Comparison of ENCODE assay signal across 1 cellular context in the genomic region with DNA sequence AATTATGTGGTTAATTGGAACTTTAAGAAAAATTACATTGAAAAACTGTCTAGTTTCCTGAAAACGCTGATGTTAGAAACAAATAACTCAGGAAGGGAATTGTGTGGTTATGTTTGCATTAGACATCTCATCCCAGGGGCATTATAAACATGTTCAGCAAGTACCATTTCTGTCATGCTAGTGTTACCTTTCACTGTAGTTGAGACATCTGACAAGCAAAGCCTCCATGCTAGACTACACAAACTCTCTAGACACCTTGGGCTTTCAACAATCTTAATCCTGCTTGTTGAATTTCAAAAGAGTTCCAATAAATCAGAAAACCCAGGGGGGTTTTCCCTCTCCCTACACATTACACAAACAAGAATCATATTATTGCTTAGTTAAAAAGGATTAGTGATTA.
TF ChIP-seq lines count a peak whose summit lies in the region.

No MANE protein-coding gene starts in this region.

TF ChIP-seq in A549, 52 proteins besides CTCF, POLR2A, EP300 and RAD21 (continued from another document):
- no peak for TF ChIP-seq GATA3 (IDR thresholded peaks at IDR 0.05; ENCODE audit: borderline replicate concordance)
- no peak for TF ChIP-seq MYC (IDR thresholded peaks at IDR 0.05; ENCODE audit: borderline replicate concordance, low read length)
- TF ChIP-seq JUN (IDR thresholded peaks at IDR 0.05): no peak
- no peak for TF ChIP-seq HDAC2 (IDR thresholded peaks at IDR 0.05)
- no peak for TF ChIP-seq NFE2L2 (conservative IDR thresholded peaks at IDR 0.05; ENCODE audit: low read length)
- TF ChIP-seq FOSL2 (IDR thresholded peaks at IDR 0.05): no peak
- no peak for TF ChIP-seq FOSL2 (CRISPR knock-in tag; IDR thresholded peaks at IDR 0.05)
- no peak for TF ChIP-seq FOXS1 (CRISPR knock-in tag; IDR thresholded peaks at IDR 0.05)
- TF ChIP-seq, protein P1, sequence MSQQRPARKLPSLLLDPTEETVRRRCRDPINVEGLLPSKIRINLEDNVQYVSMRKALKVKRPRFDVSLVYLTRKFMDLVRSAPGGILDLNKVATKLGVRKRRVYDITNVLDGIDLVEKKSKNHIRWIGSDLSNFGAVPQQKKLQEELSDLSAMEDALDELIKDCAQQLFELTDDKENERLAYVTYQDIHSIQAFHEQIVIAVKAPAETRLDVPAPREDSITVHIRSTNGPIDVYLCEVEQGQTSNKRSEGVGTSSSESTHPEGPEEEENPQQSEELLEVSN (IDR thresholded peaks at IDR 0.05; ENCODE audit: borderline replicate concordance, low read depth): no peak
- no peak for TF ChIP-seq RARB (CRISPR knock-in tag; IDR thresholded peaks at IDR 0.05)
- no peak for TF ChIP-seq KDM5A (IDR thresholded peaks at IDR 0.05)
- TF ChIP-seq ZFP36 (IDR thresholded peaks at IDR 0.05; ENCODE audit: borderline replicate concordance, partially characterized antibody): no peak
- TF ChIP-seq ZC3H11A (IDR thresholded peaks at IDR 0.05): no peak
